ENCODE assay signal across 9 cellular contexts in the genomic region with DNA sequence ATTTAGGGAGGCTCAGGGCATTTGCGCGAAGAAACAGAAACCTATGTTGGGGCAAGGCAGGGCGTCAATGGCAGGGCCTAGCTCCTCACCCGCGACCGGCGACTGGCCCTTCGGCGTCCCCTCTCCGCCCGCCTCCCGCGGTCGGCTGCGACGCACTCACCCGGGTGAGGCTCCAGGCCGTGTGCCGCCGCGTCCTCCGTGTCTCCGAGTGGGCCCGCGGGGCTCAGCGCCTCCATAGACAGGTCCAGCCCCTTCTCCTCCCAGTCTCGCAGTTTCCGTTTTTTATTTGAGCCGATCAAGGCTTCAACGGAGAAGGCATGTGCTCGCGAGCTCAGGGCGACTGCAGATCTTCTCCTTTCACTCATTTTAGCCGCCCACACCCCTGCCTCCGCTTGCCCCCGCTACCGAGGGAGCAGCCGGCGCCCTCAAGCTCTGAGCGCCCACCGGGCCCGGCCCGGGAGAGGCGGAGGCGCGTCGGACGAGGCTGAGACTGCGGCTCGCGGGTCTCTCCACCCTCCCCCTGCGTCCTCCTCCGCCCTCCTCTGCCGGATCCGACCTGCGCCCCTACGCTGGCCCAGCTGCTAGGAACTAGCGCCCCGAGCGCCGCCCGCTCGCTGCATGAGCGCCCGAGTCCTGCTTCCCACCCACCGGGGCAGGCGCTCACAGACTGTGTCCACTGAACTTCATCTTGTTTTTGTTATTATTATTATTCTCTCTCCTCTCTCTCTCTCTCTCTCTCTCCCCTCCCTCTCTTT. TPM values are rescaled to one million over a fixed set of nuclear protein-coding genes. Genes with fewer than 3 reads are reported as not detected.
DNase-seq lines count a peak whose midpoint lies in the region; ATAC-seq, FAIRE-seq and TF ChIP-seq lines count a peak whose summit lies in the region.
"Had no signal": no experiment of that assay in that cellular context is flagged by ENCODE, and none has a peak within 500 bp of the region (broad histone marks: within the 10 kb centered on the region; RNA-seq: fewer than 3 reads in every experiment).

No MANE protein-coding gene starts in this region.

- CTCF ChIA-PET in H1 (lab: Charles Lee; ENCODE audit: partially characterized antibody) = interaction anchor here (0.7 to 1.0 kb wide), 4 partner anchors 16 to 783 kb away, joined by 3 to 4 read pairs (median 4); no protein-coding TSS in a partner anchor

- H3K9ac ChIP-seq in H1 (replicated peaks in 1 of 4; ENCODE audit: extremely low read depth in 1 of 4, low read depth in 3 of 4, low read length in 3 of 4) (no peak overlapping the region), MM.1S (ENCODE audit: low read length) (no peak overlapping the region)

- no peak overlapping the region for H4K91ac ChIP-seq in H1 (replicated peaks; ENCODE audit: insufficient read length, low read length)

- H3K4ac ChIP-seq in H1 (replicated peaks; ENCODE audit: insufficient read length, low read depth, low read length) = no peak overlapping the region

- H3K27ac Mint-ChIP-seq in neural crest cell (ENCODE audit: unreplicated experiment) = no peak overlapping the region

- TF ChIP-seq RAD21 in H1 (IDR thresholded peaks at IDR 0.05 in 1 of 2, conservative IDR thresholded peaks at IDR 0.05 in 1 of 2; ENCODE audit: low read depth in 2 of 2, low read length in 2 of 2) = no peak

- no peak overlapping the region for H2BK5ac ChIP-seq in H1 (ENCODE audit: low read depth, low read length)

- no peak overlapping the region for H3K23ac ChIP-seq in H1 (ENCODE audit: insufficient read length)

- H2AK5ac ChIP-seq in H1 (ENCODE audit: low read depth, low read length) = no peak overlapping the region

- H3K27ac ChIP-seq in H1 (ENCODE audit: low read depth, low read length) (no peak overlapping the region), MM.1S (ENCODE audit: low read length) (no peak overlapping the region)
- H3K27ac ChIP-seq: HL-60 had no signal

- no peaks in the 10 kb centered on the region for H3K79me1 ChIP-seq in H1 (ENCODE audit: low read depth, low read length)

- POLR2A ChIA-PET in H1 (lab: Charles Lee; ENCODE audit: partially characterized antibody) = no interaction called here

- H3K36me3 ChIP-seq in H1 (ENCODE audit: control insufficient read depth in 2 of 4, insufficient read depth in 4 of 4, low read length in 3 of 4) (peaks cover 0 to 2% (median 0%) of the 10 kb centered on the region in 4 experiments; a peak in 1 of 8 replicates), MM.1S (replicated peaks; ENCODE audit: insufficient read depth, low read length) (no peaks in the 10 kb centered on the region)

- 7% methylated on average over 34 of the region's 67 CpGs; no CpG with 5 or more reads in 1 of the 2 experiments for WGBS in H1 (ENCODE audit: extremely low coverage in 1 of 2, insufficient coverage in 1 of 2, insufficient read length in 1 of 2, insufficient replicate concordance in 2 of 2, low coverage in 1 of 2, low lambda C conversion rate in 2 of 2, missing lambda C conversion rate in 1 of 2), 2 experiments

- no peak for TF ChIP-seq CTCF in H1 (IDR thresholded peaks at IDR 0.05; ENCODE audit: control extremely low read depth in 1 of 3, insufficient read depth in 1 of 3, low read depth in 1 of 3, low read length in 3 of 3)
- TF ChIP-seq CTCF in neural crest cell (conservative IDR thresholded peaks at IDR 0.05) = no peak
- TF ChIP-seq CTCF in MM.1S (IDR thresholded peaks at IDR 0.05; ENCODE audit: low read length) = no peak

- peaks cover 100% of the 10 kb centered on the region for H3K27me3 Mint-ChIP-seq in neural crest cell (ENCODE audit: low read depth)

- TF ChIP-seq EP300 in H1 (IDR thresholded peaks at IDR 0.05; ENCODE audit: borderline replicate concordance in 1 of 2, low read depth in 2 of 2, low read length in 2 of 2) = no peak

- no peak overlapping the region; the same call in 1 of the 2 replicates for H4K8ac ChIP-seq in H1 (ENCODE audit: extremely low read depth, insufficient read depth, low read length)

- H3K56ac ChIP-seq in H1 (replicated peaks; ENCODE audit: insufficient read length, low read depth, low read length) = no peak overlapping the region

- no peak for TF ChIP-seq POLR2A in H1 (IDR thresholded peaks at IDR 0.05; ENCODE audit: control extremely low read depth in 1 of 2, low read depth in 2 of 2, low read length in 2 of 2)

- H4K20me1 ChIP-seq in H1 (replicated peaks in 1 of 2; ENCODE audit: control insufficient read depth in 1 of 2, insufficient read depth in 2 of 2, low read length in 2 of 2) = peaks cover 6 to 20% of the 10 kb centered on the region in 2 experiments
- H4K20me1 ChIP-seq in MM.1S (ENCODE audit: insufficient read depth, low read length) = no peaks in the 10 kb centered on the region

- H3K27me3 ChIP-seq in H1 (replicated peaks in 1 of 4; ENCODE audit: control insufficient read depth in 3 of 4, extremely low read depth in 1 of 4, insufficient read depth in 3 of 4, low read length in 3 of 4) = peaks cover 83 to 100% (median 100%) of the 10 kb centered on the region in 4 experiments
- no peaks in the 10 kb centered on the region for H3K27me3 ChIP-seq in MM.1S (replicated peaks; ENCODE audit: insufficient read depth, low read length)

- H3K36me3 Mint-ChIP-seq in neural crest cell (ENCODE audit: low read depth) = no peaks in the 10 kb centered on the region

- H3F3A ChIP-seq in MM.1S (ENCODE audit: insufficient read depth, low read length) = no peaks in the 10 kb centered on the region

- no peaks in the 10 kb centered on the region for H3K9me2 ChIP-seq in MM.1S (replicated peaks; ENCODE audit: insufficient read depth, low read length)

- H3K4me1 ChIP-seq in H1 (replicated peaks in 1 of 4; ENCODE audit: control insufficient read depth in 3 of 4, insufficient read depth in 4 of 4, low read length in 3 of 4) (peaks cover 7 to 53% (median 24%) of the 10 kb centered on the region in 4 experiments), MM.1S (ENCODE audit: low read length) (no peaks in the 10 kb centered on the region)

- H3K23me2 ChIP-seq in H1 (ENCODE audit: low read depth, low read length) = peaks cover 9% of the 10 kb centered on the region; the same call in 1 of the 2 replicates

- FAIRE-seq in H1 (lab: Jason Lieb, UNC) = no peak

- H3K18ac ChIP-seq in H1 (ENCODE audit: extremely low read depth, low read length) = peak overlapping the region; percentile 90

- no peaks in the 10 kb centered on the region for H3K79me2 ChIP-seq in H1 (ENCODE audit: control insufficient read depth in 1 of 2, insufficient read depth in 2 of 2, low read length in 2 of 2)
- H3K79me2 ChIP-seq in MM.1S (ENCODE audit: low read length) = no peaks in the 10 kb centered on the region

- H2BK12ac ChIP-seq in H1 (ENCODE audit: low read depth, low read length) = peak overlapping the region; percentile 60; the same call in 1 of the 2 replicates

- peak; percentile 51 for ATAC-seq in HG03432 (IDR thresholded peaks at IDR 0.05; ENCODE audit: unreplicated experiment)

- 0 out of 2 replicates have a peak overlapping the region, but pooled peaks have one; percentile 48 for H2BK20ac ChIP-seq in H1 (ENCODE audit: low read length)

- peaks cover 55% of the 10 kb centered on the region for H3K4me1 Mint-ChIP-seq in neural crest cell

- no peak overlapping the region for H3K14ac ChIP-seq in H1 (ENCODE audit: insufficient read length)

- H2BK15ac ChIP-seq in H1 (ENCODE audit: low read length) = no peak overlapping the region

- DNase-seq in DMS79 (lab: John Stamatoyannopoulos, UW) (peak; percentile 34), H1 (ENCODE audit: low read depth in 1 of 2, low spot score in 2 of 2) (peak in 1 of 2 experiments; percentile 83), neural crest cell (ENCODE audit: low read depth, low spot score) (no peak), NK-92 (lab: John Stamatoyannopoulos, UW; ENCODE audit: unreplicated experiment) (no peak), NCI-H1694 (lab: John Stamatoyannopoulos, UW) (no peak), MM.1S (no peak)
- DNase-seq in stimulated activated naive CD4-positive, alpha-beta T cell treated with Interleukin-2 at 50 U/mL for 16 hours (lab: John Stamatoyannopoulos, UW) = no peak

- peak overlapping the region; percentile 87 for H3K4me3 Mint-ChIP-seq in neural crest cell

- H4K5ac ChIP-seq in H1 (ENCODE audit: insufficient read length, low read depth, low read length) = no peak overlapping the region

- peaks cover 0 to 3% of the 10 kb centered on the region in 2 experiments; a peak in 1 of 4 replicates for H3K9me3 ChIP-seq in H1 (ENCODE audit: insufficient read depth in 2 of 2, low read depth in 1 of 2, low read length in 1 of 2)
- no peaks in the 10 kb centered on the region for H3K9me3 ChIP-seq in MM.1S (replicated peaks; ENCODE audit: insufficient read depth, low read length)

- no peak overlapping the region for H2BK120ac ChIP-seq in H1 (replicated peaks; ENCODE audit: low read depth, low read length)

- H2AFZ ChIP-seq in H1 (ENCODE audit: low read length) (peak overlapping the region; percentile 2; the same call in 1 of the 2 replicates), MM.1S (ENCODE audit: low read length) (no peak overlapping the region)

- peak overlapping the region; percentile 62 to 83 for H3K4me2 ChIP-seq in H1 (ENCODE audit: insufficient read depth in 1 of 2, low read depth in 2 of 2, low read length in 2 of 2)
- H3K4me2 ChIP-seq in MM.1S (ENCODE audit: low read depth, low read length) = no peak overlapping the region

- peak overlapping the region; percentile 27 to 60 (median 36); a peak in 7 of 8 replicates for H3K4me3 ChIP-seq in H1 (ENCODE audit: extremely low read depth in 1 of 4, insufficient read depth in 2 of 4, low read depth in 3 of 4, low read length in 4 of 4)
- H3K4me3 ChIP-seq in MM.1S (ENCODE audit: low read length) = no peak overlapping the region

- H3K9me3 Mint-ChIP-seq in neural crest cell = no peaks in the 10 kb centered on the region

TF ChIP-seq in H1, 55 proteins besides CTCF, POLR2A, EP300 and RAD21 (continues in another document):
- 0 out of 2 replicates have a peak, but pooled peaks have one; percentile 7 for TF ChIP-seq PHF8 (conservative IDR thresholded peaks at IDR 0.05; ENCODE audit: low read depth, low read length)
- TF ChIP-seq, protein P1, sequence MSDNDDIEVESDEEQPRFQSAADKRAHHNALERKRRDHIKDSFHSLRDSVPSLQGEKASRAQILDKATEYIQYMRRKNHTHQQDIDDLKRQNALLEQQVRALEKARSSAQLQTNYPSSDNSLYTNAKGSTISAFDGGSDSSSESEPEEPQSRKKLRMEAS (IDR thresholded peaks at IDR 0.05) = peak; percentile 76
- peak; percentile 86 for TF ChIP-seq KDM4A (IDR thresholded peaks at IDR 0.05; ENCODE audit: low read depth, low read length, severe bottlenecking)

RNA-seq across cellular contexts. Expression of a gene that starts 0.5 kb away (rescaled TPM):
- 0.24 and 0.42 TPM in 2 replicates for total RNA-seq in H1 (2021; fragmentation: NEBNext Ultra II Directional; extraction: Animal tissue kit (Norgen Biotek cat#: 25700))
- 0.09 and 0.14 TPM in 2 replicates for polyA plus RNA-seq in H1 (2011; rRNA removed)
- polyA plus RNA-seq in H1 (2011; cell fraction: cytosol; rRNA removed) = 0.14 TPM
- polyA plus RNA-seq in H1 (2011; cell fraction: nucleus; rRNA removed) = 0.19 TPM
- polyA plus RNA-seq in H1 (2012, experiment 1 of 2) = 0.04 to 0.13 TPM (median 0.10 TPM) in 3 of 4 replicates, not detected in the other
- polyA plus RNA-seq in H1 (2012, experiment 2 of 2) = not detected
- polyA plus RNA-seq in H1 (2013, experiment 1 of 2) = 0.12 TPM
- 0.11 TPM for polyA plus RNA-seq in H1 (2013, experiment 2 of 2)
- 0.22 and 0.35 TPM in 2 replicates for polyA minus RNA-seq in H1 (2011; rRNA and poly(A)+ RNA removed)
- polyA minus RNA-seq in H1 (2011; cell fraction: cytosol; rRNA and poly(A)+ RNA removed) = not detected
- polyA minus RNA-seq in H1 (2011; cell fraction: nucleus; rRNA and poly(A)+ RNA removed) = 0.40 TPM
- 3.2 and 3.4 TPM in 2 replicates for total RNA-seq in neural crest cell
